ENCODE assay signal across 21 cellular contexts in the genomic region with DNA sequence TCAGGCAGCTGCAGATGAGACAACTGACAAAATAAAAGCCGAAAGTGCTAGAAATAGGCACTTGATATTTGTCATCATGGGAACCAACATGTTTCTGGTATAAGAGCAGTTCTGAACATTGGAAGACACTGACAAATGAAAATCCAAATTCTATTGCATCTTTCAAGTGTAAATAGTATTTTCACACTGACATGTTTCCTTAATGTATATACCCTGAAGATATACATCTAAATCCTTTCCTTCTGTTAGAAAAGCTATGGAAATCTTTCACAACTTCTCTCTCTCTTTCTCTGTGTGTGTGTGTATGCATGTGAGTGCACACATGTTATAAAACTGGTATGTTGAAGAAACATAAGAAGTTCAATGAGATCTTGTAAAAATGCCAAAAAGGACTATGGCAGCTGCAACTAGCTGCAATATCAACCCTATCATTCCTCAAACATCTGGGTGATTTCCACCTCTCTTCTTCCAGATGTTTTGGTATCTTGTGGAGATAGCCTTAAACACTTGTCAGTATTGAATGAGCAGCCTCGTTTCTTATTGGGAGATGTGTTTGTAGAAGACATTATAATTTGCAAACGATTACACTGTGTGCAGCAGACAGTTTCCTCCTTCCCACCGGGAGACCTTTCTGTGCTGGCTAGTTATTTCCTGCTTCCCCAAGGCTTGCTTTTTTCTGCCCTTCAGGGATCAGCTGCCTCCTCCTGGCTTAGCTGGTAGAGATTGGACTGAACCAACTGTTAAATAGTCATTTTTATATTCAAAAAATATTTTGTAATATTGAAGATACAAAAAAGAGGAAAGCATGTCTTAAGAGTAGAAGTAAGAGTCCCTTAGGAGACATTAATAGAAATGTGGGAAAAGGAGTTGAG.
DNase-seq lines count a peak whose midpoint lies in the region; ATAC-seq and TF ChIP-seq lines count a peak whose summit lies in the region.
"Had no signal": no experiment of that assay in that cellular context is flagged by ENCODE, and none has a peak within 500 bp of the region (broad histone marks: within the 10 kb centered on the region; RNA-seq: fewer than 3 reads in every experiment).

No MANE protein-coding gene starts in this region.

- intact Hi-C loops in left ventricle myocardium superior (cut with micrococcal nuclease) (loop anchor here (10.0 kb wide), 1 partner anchor 237 kb away; no protein-coding TSS in a partner anchor), PC-3 (cut with micrococcal nuclease) (loop anchor here (5.0 kb wide), 2 partner anchors 245 to 905 kb away; no protein-coding TSS in a partner anchor)

- H3K4me1 Mint-ChIP-seq in osteocyte (ENCODE audit: unreplicated experiment), result peaks cover 12% of the 10 kb centered on the region
- no peaks in the 10 kb centered on the region for H3K4me1 Mint-ChIP-seq in activated T-helper 17 cell treated with anti-CD3 and anti-CD28 coated beads, Interleukin-2, amount 50 U/mL, for 72 hours
- H3K4me1 Mint-ChIP-seq: CD14-positive monocyte had no signal

- CTCF ChIA-PET in PC-3 (lab: Charles Lee), result no interaction called here

- no peaks in the 10 kb centered on the region for H3K9me3 Mint-ChIP-seq in osteocyte (ENCODE audit: unreplicated experiment)
- H3K9me3 Mint-ChIP-seq in activated T-helper 17 cell treated with anti-CD3 and anti-CD28 coated beads, Interleukin-2, amount 50 U/mL, for 72 hours, result no peaks in the 10 kb centered on the region
- H3K9me3 Mint-ChIP-seq: activated T-cell treated with anti-CD3 and anti-CD28 coated beads, Interleukin-2, amount 50 U/mL, for 4 hours; CD14-positive monocyte; nephron progenitor cell had no signal

- POLR2A ChIA-PET in PC-3 (lab: Charles Lee; ENCODE audit: unreplicated experiment), result no interaction called here

- H3K27ac ChIP-seq in PC-3 (ENCODE audit: low read length), result no peak overlapping the region
- H3K27ac ChIP-seq: stomach, vagina had no signal

- H3K9me3 ChIP-seq in adipocyte (ENCODE audit: control insufficient read depth, low read length) (no peaks in the 10 kb centered on the region), PC-3 (ENCODE audit: low read length) (no peaks in the 10 kb centered on the region)
- H3K9me3 ChIP-seq: stomach, vagina had no signal

- no peak for TF ChIP-seq CTCF in osteocyte (IDR thresholded peaks at IDR 0.05)
- TF ChIP-seq CTCF in PC-3 (conservative IDR thresholded peaks at IDR 0.05; ENCODE audit: low read depth, low read length), result no peak

- no peak overlapping the region for H3K4me2 ChIP-seq in PC-3 (ENCODE audit: low read length)

- BruUV-seq in PC-3 (replicated peaks; lab: Mats Ljungman, UMichigan), result no TSS peak

- no peaks in the 10 kb centered on the region for H3F3A ChIP-seq in PC-3 (ENCODE audit: low read length, unreplicated experiment)

- H3K79me2 ChIP-seq in PC-3 (ENCODE audit: low read length), result no peaks in the 10 kb centered on the region

- no peak overlapping the region for H3K4me3 Mint-ChIP-seq in osteocyte (ENCODE audit: unreplicated experiment)
- no peak overlapping the region for H3K4me3 Mint-ChIP-seq in activated T-helper 17 cell treated with anti-CD3 and anti-CD28 coated beads, Interleukin-2, amount 50 U/mL, for 72 hours
- H3K4me3 Mint-ChIP-seq: activated naive CD8-positive, alpha-beta T cell; activated T-cell treated with anti-CD3 and anti-CD28 coated beads, Interleukin-2, amount 50 U/mL, for 4 hours; CD14-positive monocyte; effector memory CD8-positive, alpha-beta T cell; nephron progenitor cell had no signal

- DNase-seq in NCI-H1694 treated with DMSO at 0.1 percent for 48 hours (lab: John Stamatoyannopoulos, UW) (peak; percentile 39), NCI-H1694 (lab: John Stamatoyannopoulos, UW) (no peak), adipocyte (ENCODE audit: low read depth) (no peak), left ventricle myocardium superior (no peak), superior temporal gyrus (ENCODE audit: extremely low spot score) (peak; percentile 56), osteocyte (ENCODE audit: extremely low spot score, unreplicated experiment) (no peak), PC-3 (no peak)
- DNase-seq: activated CD4-positive, alpha-beta T cell treated with anti-CD3 and anti-CD28 coated beads, Interleukin-2, amount 50 U/mL, for 48 hours; activated T-cell treated with anti-CD3 and anti-CD28 coated beads, Interleukin-2, amount 50 U/mL, for 4 hours; effector memory CD8-positive, alpha-beta T cell; foreskin fibroblast; Kasumi-1; NCI-H1105; NCI-H510A treated with DMSO at 0.1 percent for 48 hours; nephron progenitor cell; stomach had no signal

- no peaks in the 10 kb centered on the region for H3K36me3 Mint-ChIP-seq in osteocyte (ENCODE audit: unreplicated experiment)
- H3K36me3 Mint-ChIP-seq in activated T-helper 17 cell treated with anti-CD3 and anti-CD28 coated beads, Interleukin-2, amount 50 U/mL, for 72 hours (ENCODE audit: low read depth), result no peaks in the 10 kb centered on the region
- H3K36me3 Mint-ChIP-seq: activated naive CD8-positive, alpha-beta T cell; CD14-positive monocyte had no signal

- peak overlapping the region; percentile 50 for H3K9ac ChIP-seq in adipocyte (ENCODE audit: low read length)
- no peak overlapping the region for H3K9ac ChIP-seq in PC-3 (ENCODE audit: low read length)

- H3K36me3 ChIP-seq in adipocyte (ENCODE audit: control insufficient read depth, insufficient read depth, low read length, severe bottlenecking) (no peaks in the 10 kb centered on the region), PC-3 (ENCODE audit: low read depth, low read length) (no peaks in the 10 kb centered on the region)
- H3K36me3 ChIP-seq: stomach, vagina had no signal

- ATAC-seq in left ventricle myocardium superior (peak; percentile 29), PC-3 (no peak)
- ATAC-seq in activated T-helper 17 cell treated with anti-CD3 and anti-CD28 coated beads, Interleukin-2, amount 50 U/mL, for 72 hours (replicated peaks), result no peak
- ATAC-seq: activated T-cell treated with anti-CD3 and anti-CD28 coated beads, Interleukin-2, amount 50 U/mL, for 4 hours; effector memory CD8-positive, alpha-beta T cell; Panc1 had no signal

- peaks cover 47% of the 10 kb centered on the region for H3K27me3 Mint-ChIP-seq in osteocyte (ENCODE audit: unreplicated experiment)
- H3K27me3 Mint-ChIP-seq in activated T-helper 17 cell treated with anti-CD3 and anti-CD28 coated beads, Interleukin-2, amount 50 U/mL, for 72 hours, result no peaks in the 10 kb centered on the region
- H3K27me3 Mint-ChIP-seq: activated naive CD8-positive, alpha-beta T cell; effector memory CD8-positive, alpha-beta T cell had no signal

- H3K27me3 ChIP-seq in adipocyte (replicated peaks; ENCODE audit: control insufficient read depth, insufficient read depth, low read length) (no peaks in the 10 kb centered on the region), PC-3 (ENCODE audit: low read length) (no peaks in the 10 kb centered on the region)
- H3K27me3 ChIP-seq: stomach, vagina had no signal

- no peak overlapping the region for H3K4me3 ChIP-seq in adipocyte (ENCODE audit: low read length)
- H3K4me3 ChIP-seq in PC-3 (ENCODE audit: low read length), result no peak overlapping the region
- H3K4me3 ChIP-seq: stomach had no signal

- H3K9me2 ChIP-seq in PC-3 (replicated peaks; ENCODE audit: low read length), result no peaks in the 10 kb centered on the region

- H3K4me1 ChIP-seq in adipocyte (ENCODE audit: control insufficient read depth, insufficient read depth, low read length) (peaks cover 47% of the 10 kb centered on the region), PC-3 (ENCODE audit: insufficient read depth, low read length) (no peaks in the 10 kb centered on the region)

- H4K20me1 ChIP-seq in PC-3 (ENCODE audit: low read length), result no peaks in the 10 kb centered on the region

- H3K27ac Mint-ChIP-seq in osteocyte (ENCODE audit: unreplicated experiment), result no peak overlapping the region
- no peak overlapping the region for H3K27ac Mint-ChIP-seq in activated T-helper 17 cell treated with anti-CD3 and anti-CD28 coated beads, Interleukin-2, amount 50 U/mL, for 72 hours
- H3K27ac Mint-ChIP-seq: activated naive CD8-positive, alpha-beta T cell; CD14-positive monocyte; effector memory CD8-positive, alpha-beta T cell; nephron progenitor cell had no signal

- no peak overlapping the region for H2AFZ ChIP-seq in PC-3 (ENCODE audit: low read length)

Comparison
In these comparisons a context has a peak if more than half of its experiments do, and no peak if none do; other contexts are left out.
1. DNase-seq: peak in NCI-H1694 treated with DMSO at 0.1 percent for 48 hours (single experiment) and superior temporal gyrus (single experiment); none in NCI-H1694 (single experiment), adipocyte (single experiment), left ventricle myocardium superior (single experiment), osteocyte (single experiment) and PC-3 (single experiment).